Comparison of ENCODE assay signal across 9 cellular contexts in the genomic region with DNA sequence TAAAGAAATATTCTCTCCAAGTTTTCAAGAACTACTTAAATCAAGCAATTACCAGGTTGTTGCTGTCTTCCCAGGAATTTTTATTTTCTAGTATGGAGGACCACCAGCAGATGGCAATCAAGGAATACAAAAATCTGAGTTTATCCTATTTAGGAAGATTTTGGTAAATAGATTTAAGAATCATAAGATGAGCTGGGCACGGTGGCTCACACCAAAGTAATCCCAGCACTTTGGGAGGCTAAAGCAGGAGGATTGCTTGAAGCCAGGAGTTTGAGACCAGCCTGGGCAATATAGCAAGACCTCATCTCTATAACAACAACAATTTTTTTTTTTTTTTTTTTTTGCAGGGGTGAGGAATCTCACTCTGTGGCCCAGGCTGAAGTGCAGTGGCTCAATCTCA. TPM values are rescaled to one million over a fixed set of nuclear protein-coding genes. Genes with fewer than 3 reads are reported as not detected.
A peak's percentile ranks its signal among the peaks of the same experiment; 100 is the strongest.
DNase-seq lines count a peak whose midpoint lies in the region; ATAC-seq, FAIRE-seq and TF ChIP-seq lines count a peak whose summit lies in the region.
"Had no signal": no experiment of that assay in that cellular context is flagged by ENCODE, and none has a peak within 500 bp of the region (broad histone marks: within the 10 kb centered on the region; RNA-seq: fewer than 3 reads in every experiment).

No MANE protein-coding gene starts in this region.

- no peak overlapping the region for H2BK120ac ChIP-seq in IMR-90 (ENCODE audit: low read depth, low read length)

- peak; percentile 37; the same call in 1 of the 2 replicates for TF ChIP-seq RAD21 in IMR-90 (IDR thresholded peaks at IDR 0.05; ENCODE audit: low read length)

- no peaks in the 10 kb centered on the region for H3K9me1 ChIP-seq in IMR-90 (ENCODE audit: insufficient read depth, low read length)

- no peak overlapping the region for H3K4me3 ChIP-seq in BE2C (ENCODE audit: low read depth, low read length)
- no peak overlapping the region for H3K4me3 ChIP-seq in IMR-90 (ENCODE audit: insufficient read depth, low read depth, low read length)
- H3K4me3 ChIP-seq in Peyer's patch, result no peak overlapping the region

- no CpG with 5 or more reads among the region's 1 CpG for WGBS in IMR-90 (ENCODE audit: extremely low coverage in 2 of 2, insufficient read length in 1 of 2), 2 experiments

- no TSS peak for BruUV-seq in IMR-90 (replicated peaks; lab: Mats Ljungman, UMichigan)

- H2BK5ac ChIP-seq in IMR-90 (ENCODE audit: low read depth, low read length, poor library complexity, severe bottlenecking), result no peak overlapping the region

- peak; percentile 55 for FAIRE-seq in TTC549 (lab: Jason Lieb, UNC)

- no peak for TF ChIP-seq POLR2A in IMR-90 (IDR thresholded peaks at IDR 0.05; ENCODE audit: low read depth, low read length)
- no peak for TF ChIP-seq POLR2A in Peyer's patch (IDR thresholded peaks at IDR 0.05)

- H4K5ac ChIP-seq in IMR-90 (ENCODE audit: low read depth, low read length), result no peak overlapping the region

- H3K9ac ChIP-seq in IMR-90 (ENCODE audit: low read depth, low read length), result no peak overlapping the region

- no peak overlapping the region for H2AK5ac ChIP-seq in IMR-90 (ENCODE audit: low read depth, low read length)

- CTCF ChIA-PET in IMR-90 (lab: Yijun Ruan, JAX), result interaction anchor here (0.6 kb wide), 1 partner anchor 675 kb away, joined by 4 read pairs; no protein-coding TSS in a partner anchor
- CTCF ChIA-PET in activated CD4-positive, alpha-beta T cell treated with anti-CD3 and anti-CD28 coated beads for 36 hours (lab: Charles Lee), result no interaction called here

- no peak overlapping the region for H4K8ac ChIP-seq in IMR-90 (ENCODE audit: low read depth in 2 of 2, low read length in 2 of 2)

- H3K18ac ChIP-seq in IMR-90 (ENCODE audit: low read depth, low read length), result no peak overlapping the region

- H2BK15ac ChIP-seq in IMR-90 (ENCODE audit: low read depth, low read length), result no peak overlapping the region

- no peaks in the 10 kb centered on the region for H3K27me3 Mint-ChIP-seq in activated CD4-positive, alpha-beta T cell treated with anti-CD3 and anti-CD28 coated beads for 36 hours

- H3K4ac ChIP-seq in IMR-90 (ENCODE audit: low read depth, low read length), result no peak overlapping the region

- no peaks in the 10 kb centered on the region for H3K4me1 Mint-ChIP-seq in activated CD4-positive, alpha-beta T cell treated with anti-CD3 and anti-CD28 coated beads for 36 hours

- no peaks in the 10 kb centered on the region for H3K27me3 ChIP-seq in BE2C
- peaks cover 3% of the 10 kb centered on the region for H3K27me3 ChIP-seq in IMR-90 (ENCODE audit: control insufficient read depth, insufficient read depth, low read length)
- no peaks in the 10 kb centered on the region for H3K27me3 ChIP-seq in Peyer's patch

- dilution Hi-C loops in IMR-90 (cut with HindIII; ENCODE audit: low sequenced_read_pairs, unreplicated experiment), result no loop called here

- no peaks in the 10 kb centered on the region for H4K20me1 ChIP-seq in IMR-90 (ENCODE audit: insufficient read depth, low read length)

- TF ChIP-seq CTCF in BE2C (IDR thresholded peaks at IDR 0.05; ENCODE audit: low read depth, low read length) (peak; percentile 53), IMR-90 (conservative IDR thresholded peaks at IDR 0.05; ENCODE audit: low read depth, low read length) (peak; percentile 47), Peyer's patch (IDR thresholded peaks at IDR 0.05) (peak in 3 of 6 experiments; percentile 46 to 53 (median 50))

- no peak overlapping the region for H2AK9ac ChIP-seq in IMR-90 (replicated peaks; ENCODE audit: low read depth, low read length, poor library complexity)

- H3K4me1 ChIP-seq in BE2C, result peaks cover 8% of the 10 kb centered on the region
- H3K4me1 ChIP-seq in IMR-90 (ENCODE audit: control insufficient read depth, insufficient read depth, low read length), result no peaks in the 10 kb centered on the region
- no peaks in the 10 kb centered on the region for H3K4me1 ChIP-seq in Peyer's patch

- in situ Hi-C loops in IMR-90 (cut with MboI; ENCODE audit: low sequenced_read_pairs), result no loop called here

- no peak overlapping the region for H3K14ac ChIP-seq in IMR-90 (replicated peaks; ENCODE audit: low read depth, low read length)

- H3K23ac ChIP-seq in IMR-90 (ENCODE audit: low read depth, low read length), result no peak overlapping the region

- no peak overlapping the region for H4K91ac ChIP-seq in IMR-90 (ENCODE audit: insufficient read depth, low read depth, low read length)

- POLR2A ChIA-PET in IMR-90 (lab: Charles Lee; ENCODE audit: unreplicated experiment), result no interaction called here
- POLR2A ChIA-PET in activated CD4-positive, alpha-beta T cell treated with anti-CD3 and anti-CD28 coated beads for 36 hours (lab: Charles Lee), result no interaction called here

- H3K27ac ChIP-seq in IMR-90 (ENCODE audit: insufficient read depth, low read length), result no peak overlapping the region
- no peak overlapping the region for H3K27ac ChIP-seq in Peyer's patch

- H3K4me3 Mint-ChIP-seq in activated CD4-positive, alpha-beta T cell treated with anti-CD3 and anti-CD28 coated beads for 36 hours, result no peak overlapping the region
- H3K4me3 Mint-ChIP-seq: activated T-helper 1 cell treated with anti-CD3 and anti-CD28 coated beads, Interleukin-12 subunit alpha, Interleukin-12 subunit beta, Interleukin-2, Interleukin-4 antibody, amounts not matched to agents 30 ng/mL and 10 ng/mL and 1 ng/mL, durations not matched to agents 14 hours and 24 hours and 36 hours had no signal

- H3K27ac Mint-ChIP-seq in activated CD4-positive, alpha-beta T cell treated with anti-CD3 and anti-CD28 coated beads for 36 hours, result no peak overlapping the region
- H3K27ac Mint-ChIP-seq: activated T-helper 1 cell treated with anti-CD3 and anti-CD28 coated beads, Interleukin-12 subunit alpha, Interleukin-12 subunit beta, Interleukin-2, Interleukin-4 antibody, amounts not matched to agents 30 ng/mL and 10 ng/mL and 1 ng/mL, durations not matched to agents 14 hours and 24 hours and 36 hours had no signal

- intact Hi-C loops in IMR-90 (cut with micrococcal nuclease), result no loop called here
- intact Hi-C loops in activated CD4-positive, alpha-beta T cell treated with anti-CD3 and anti-CD28 coated beads for 36 hours (cut with DNase I, micrococcal nuclease), result loop anchor here (2.0 to 10.0 kb wide), 2 partner anchors 548 to 550 kb away; no protein-coding TSS in a partner anchor

- DNase-seq in BE2C (no peak), IMR-90 (peak; percentile 39), kidney glomerular epithelial cell (lab: John Stamatoyannopoulos, UW) (peak; percentile 39), Peyer's patch (no peak)
- DNase-seq in activated CD4-positive, alpha-beta T cell treated with anti-CD3 and anti-CD28 coated beads for 36 hours, result no peak
- DNase-seq in stimulated activated naive CD4-positive, alpha-beta T cell (lab: John Stamatoyannopoulos, UW), result no peak

- H3K56ac ChIP-seq in IMR-90 (ENCODE audit: extremely low read depth, insufficient read depth, low read length), result no peak overlapping the region

- no peak overlapping the region for H3K4me2 ChIP-seq in IMR-90 (ENCODE audit: low read depth, low read length)

- H2BK20ac ChIP-seq in IMR-90 (ENCODE audit: low read depth, low read length), result no peak overlapping the region

- H2AFZ ChIP-seq in IMR-90 (replicated peaks; ENCODE audit: low read length, poor library complexity), result no peak overlapping the region

- ATAC-seq in IMR-90 (ENCODE audit: low read depth) (peak; percentile 49; the same call in 1 of the 2 replicates), HG03045 (IDR thresholded peaks at IDR 0.05; ENCODE audit: unreplicated experiment) (no peak)
- no peak for ATAC-seq in activated CD4-positive, alpha-beta T cell treated with anti-CD3 and anti-CD28 coated beads for 36 hours

- H3K9me3 ChIP-seq in BE2C, result no peaks in the 10 kb centered on the region
- H3K9me3 ChIP-seq in IMR-90 (ENCODE audit: control insufficient read depth, insufficient read depth, low read length), result no peaks in the 10 kb centered on the region
- H3K9me3 ChIP-seq in Peyer's patch, result no peaks in the 10 kb centered on the region

- H3K36me3 Mint-ChIP-seq in activated CD4-positive, alpha-beta T cell treated with anti-CD3 and anti-CD28 coated beads for 36 hours (ENCODE audit: low read depth), result no peaks in the 10 kb centered on the region

- H3K36me3 ChIP-seq in BE2C (no peaks in the 10 kb centered on the region), IMR-90 (ENCODE audit: control insufficient read depth, insufficient read depth, low read length) (no peaks in the 10 kb centered on the region), Peyer's patch (no peaks in the 10 kb centered on the region)

- no peaks in the 10 kb centered on the region for H3K79me1 ChIP-seq in IMR-90 (ENCODE audit: low read depth in 1 of 2, low read length in 2 of 2)

- no peaks in the 10 kb centered on the region for H3K9me3 Mint-ChIP-seq in activated CD4-positive, alpha-beta T cell treated with anti-CD3 and anti-CD28 coated beads for 36 hours (ENCODE audit: low read depth)
- H3K9me3 Mint-ChIP-seq: activated T-helper 1 cell treated with anti-CD3 and anti-CD28 coated beads, Interleukin-12 subunit alpha, Interleukin-12 subunit beta, Interleukin-2, Interleukin-4 antibody, amounts not matched to agents 30 ng/mL and 10 ng/mL and 1 ng/mL, durations not matched to agents 14 hours and 24 hours and 36 hours had no signal

TF ChIP-seq in IMR-90, 13 proteins besides CTCF, POLR2A, EP300 and RAD21:
- TF ChIP-seq FOS (IDR thresholded peaks at IDR 0.05; ENCODE audit: low read depth, low read length), result no peak
- peak; percentile 46 for TF ChIP-seq SMC3 (IDR thresholded peaks at IDR 0.05; ENCODE audit: low read depth, low read length)
- TF ChIP-seq NFE2L2 (IDR thresholded peaks at IDR 0.05; ENCODE audit: low read depth, low read length), result no peak
- TF ChIP-seq, protein P1, sequence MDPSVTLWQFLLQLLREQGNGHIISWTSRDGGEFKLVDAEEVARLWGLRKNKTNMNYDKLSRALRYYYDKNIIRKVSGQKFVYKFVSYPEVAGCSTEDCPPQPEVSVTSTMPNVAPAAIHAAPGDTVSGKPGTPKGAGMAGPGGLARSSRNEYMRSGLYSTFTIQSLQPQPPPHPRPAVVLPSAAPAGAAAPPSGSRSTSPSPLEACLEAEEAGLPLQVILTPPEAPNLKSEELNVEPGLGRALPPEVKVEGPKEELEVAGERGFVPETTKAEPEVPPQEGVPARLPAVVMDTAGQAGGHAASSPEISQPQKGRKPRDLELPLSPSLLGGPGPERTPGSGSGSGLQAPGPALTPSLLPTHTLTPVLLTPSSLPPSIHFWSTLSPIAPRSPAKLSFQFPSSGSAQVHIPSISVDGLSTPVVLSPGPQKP (IDR thresholded peaks at IDR 0.05; ENCODE audit: borderline replicate concordance, low read depth, low read length), result no peak
TF ChIP-seq in IMR-90: peak in this region for 1.

RNA-seq across cellular contexts. Expression of a gene that starts 19.3 kb away (rescaled TPM):
- polyA plus RNA-seq in BE2C (2012; ENCODE audit: insufficient read depth, insufficient read length, low read depth), result 75.2 TPM
- total RNA-seq in IMR-90 (2012; rRNA removed) (8.6 and 18.3 TPM in 2 replicates), Peyer's patch (10 to 100 TPM; 34.8 to 80.9 (median 41.3) TPM)
- polyA plus RNA-seq in IMR-90 (2012; rRNA removed), result 18.3 and 22.4 TPM in 2 replicates
- 3.8 TPM in 2 replicates for polyA plus RNA-seq in IMR-90 (2012; cell fraction: cytosol; rRNA removed)
- polyA plus RNA-seq in IMR-90 (2012; cell fraction: nucleus; rRNA removed; ENCODE audit: low replicate concordance), result 2.9 and 18.9 TPM in 2 replicates
- 100 to 1,000 TPM in 1 of 2 experiments, 10 to 100 TPM in 1; 98.7 to 100 TPM for total RNA-seq in activated CD4-positive, alpha-beta T cell treated with anti-CD3 and anti-CD28 coated beads for 36 hours

Comparison
In these comparisons a context has a peak if more than half of its experiments do, and no peak if none do; other contexts are left out.
1. DNase-seq: peak in IMR-90 (single experiment) and kidney glomerular epithelial cell (single experiment); none in BE2C (single experiment), activated CD4-positive, alpha-beta T cell treated with anti-CD3 and anti-CD28 coated beads for 36 hours (single experiment), stimulated activated naive CD4-positive, alpha-beta T cell (0 of 6) and Peyer's patch (0 of 3).